In genomic region chr12:575948-576612, GRCh38 we compare ENCODE assay signal across 1 cellular context.
TF ChIP-seq lines count a peak whose summit lies in the region.

No MANE protein-coding gene starts in this region.

TF ChIP-seq in SK-N-SH, 30 proteins besides CTCF, POLR2A, EP300 and RAD21:
- TF ChIP-seq, protein P1, sequence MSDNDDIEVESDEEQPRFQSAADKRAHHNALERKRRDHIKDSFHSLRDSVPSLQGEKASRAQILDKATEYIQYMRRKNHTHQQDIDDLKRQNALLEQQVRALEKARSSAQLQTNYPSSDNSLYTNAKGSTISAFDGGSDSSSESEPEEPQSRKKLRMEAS (IDR thresholded peaks at IDR 0.05; ENCODE audit: low read depth), result peak; percentile 97
- TF ChIP-seq SMC3 (IDR thresholded peaks at IDR 0.05; ENCODE audit: low read depth, low read length) (peak; percentile 91), SIN3A (IDR thresholded peaks at IDR 0.05; ENCODE audit: borderline replicate concordance, low read depth, low read length) (0 out of 2 replicates have a peak, but pooled peaks have one; percentile 46), RFX5 (IDR thresholded peaks at IDR 0.05; ENCODE audit: low read length) (no peak), USF1 (IDR thresholded peaks at IDR 0.05; ENCODE audit: borderline replicate concordance, low read depth) (peak; percentile 85), POLR2AphosphoS5 (IDR thresholded peaks at IDR 0.05; ENCODE audit: low read depth, low read length) (no peak), JUND (IDR thresholded peaks at IDR 0.05) (no peak), NRF1 (IDR thresholded peaks at IDR 0.05; ENCODE audit: low read depth, low read length) (no peak), TAF1 (IDR thresholded peaks at IDR 0.05; ENCODE audit: borderline replicate concordance, low read depth, low read length) (peak; percentile 57; the same call in 1 of the 2 replicates), IRF3 (IDR thresholded peaks at IDR 0.05; ENCODE audit: low read depth, low read length) (no peak), RXRA (IDR thresholded peaks at IDR 0.05; ENCODE audit: borderline replicate concordance, low read depth) (no peak), PBX3 (IDR thresholded peaks at IDR 0.05) (no peak), FOSL2 (IDR thresholded peaks at IDR 0.05; ENCODE audit: borderline replicate concordance, low read depth) (no peak), MXI1 (IDR thresholded peaks at IDR 0.05; ENCODE audit: low read depth, low read length) (peak; percentile 72), EZH2phosphoT487 (IDR thresholded peaks at IDR 0.05; ENCODE audit: borderline replicate concordance, low read depth) (no peak)
- TF ChIP-seq, protein P2, sequence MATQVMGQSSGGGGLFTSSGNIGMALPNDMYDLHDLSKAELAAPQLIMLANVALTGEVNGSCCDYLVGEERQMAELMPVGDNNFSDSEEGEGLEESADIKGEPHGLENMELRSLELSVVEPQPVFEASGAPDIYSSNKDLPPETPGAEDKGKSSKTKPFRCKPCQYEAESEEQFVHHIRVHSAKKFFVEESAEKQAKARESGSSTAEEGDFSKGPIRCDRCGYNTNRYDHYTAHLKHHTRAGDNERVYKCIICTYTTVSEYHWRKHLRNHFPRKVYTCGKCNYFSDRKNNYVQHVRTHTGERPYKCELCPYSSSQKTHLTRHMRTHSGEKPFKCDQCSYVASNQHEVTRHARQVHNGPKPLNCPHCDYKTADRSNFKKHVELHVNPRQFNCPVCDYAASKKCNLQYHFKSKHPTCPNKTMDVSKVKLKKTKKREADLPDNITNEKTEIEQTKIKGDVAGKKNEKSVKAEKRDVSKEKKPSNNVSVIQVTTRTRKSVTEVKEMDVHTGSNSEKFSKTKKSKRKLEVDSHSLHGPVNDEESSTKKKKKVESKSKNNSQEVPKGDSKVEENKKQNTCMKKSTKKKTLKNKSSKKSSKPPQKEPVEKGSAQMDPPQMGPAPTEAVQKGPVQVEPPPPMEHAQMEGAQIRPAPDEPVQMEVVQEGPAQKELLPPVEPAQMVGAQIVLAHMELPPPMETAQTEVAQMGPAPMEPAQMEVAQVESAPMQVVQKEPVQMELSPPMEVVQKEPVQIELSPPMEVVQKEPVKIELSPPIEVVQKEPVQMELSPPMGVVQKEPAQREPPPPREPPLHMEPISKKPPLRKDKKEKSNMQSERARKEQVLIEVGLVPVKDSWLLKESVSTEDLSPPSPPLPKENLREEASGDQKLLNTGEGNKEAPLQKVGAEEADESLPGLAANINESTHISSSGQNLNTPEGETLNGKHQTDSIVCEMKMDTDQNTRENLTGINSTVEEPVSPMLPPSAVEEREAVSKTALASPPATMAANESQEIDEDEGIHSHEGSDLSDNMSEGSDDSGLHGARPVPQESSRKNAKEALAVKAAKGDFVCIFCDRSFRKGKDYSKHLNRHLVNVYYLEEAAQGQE (IDR thresholded peaks at IDR 0.05; ENCODE audit: low read depth, low read length), result 0 out of 2 replicates have a peak, but pooled peaks have one; percentile 20
- TF ChIP-seq, protein P3, sequence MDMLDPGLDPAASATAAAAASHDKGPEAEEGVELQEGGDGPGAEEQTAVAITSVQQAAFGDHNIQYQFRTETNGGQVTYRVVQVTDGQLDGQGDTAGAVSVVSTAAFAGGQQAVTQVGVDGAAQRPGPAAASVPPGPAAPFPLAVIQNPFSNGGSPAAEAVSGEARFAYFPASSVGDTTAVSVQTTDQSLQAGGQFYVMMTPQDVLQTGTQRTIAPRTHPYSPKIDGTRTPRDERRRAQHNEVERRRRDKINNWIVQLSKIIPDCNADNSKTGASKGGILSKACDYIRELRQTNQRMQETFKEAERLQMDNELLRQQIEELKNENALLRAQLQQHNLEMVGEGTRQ (IDR thresholded peaks at IDR 0.05; ENCODE audit: borderline replicate concordance, low read depth, low read length), result peak; percentile 55
